14 cellular contexts compared by ENCODE assay signal in genomic region chr19:54371453-54371852, GRCh38. TPM values are rescaled to one million over a fixed set of nuclear protein-coding genes. Genes with fewer than 3 reads are reported as not detected.
A peak's percentile ranks its signal among the peaks of the same experiment; 100 is the strongest.
DNase-seq lines count a peak whose midpoint lies in the region; ATAC-seq and TF ChIP-seq lines count a peak whose summit lies in the region.
"Not testable (repeated sequence)": the region's sequence is repeated elsewhere in the genome, so short reads cannot be mapped to it uniquely, and the experiment has no call there.
"Had no signal": no experiment of that assay in that cellular context is flagged by ENCODE, and none has a peak within 500 bp of the region (broad histone marks: within the 10 kb centered on the region; RNA-seq: fewer than 3 reads in every experiment).

No MANE protein-coding gene starts in this region.

- CTCF ChIA-PET in OCI-LY7 (lab: Charles Lee; ENCODE audit: unreplicated experiment): not testable (repeated sequence)
- CTCF ChIA-PET in activated CD8-positive, alpha-beta T cell treated with anti-CD3 and anti-CD28 coated beads, Interleukin-2, amount 10 ng/mL, durations not matched to agents 7 days and 5 days (lab: Charles Lee): interaction anchor here (6.7 kb wide), 1 partner anchor 18 kb away, joined by 67 read pairs; no protein-coding TSS in a partner anchor

- not testable (repeated sequence) for TF ChIP-seq CTCF in CD14-positive monocyte (IDR thresholded peaks at IDR 0.05); HL-60 (IDR thresholded peaks at IDR 0.05; ENCODE audit: insufficient read depth, low read length); OCI-LY7 (conservative IDR thresholded peaks at IDR 0.05; ENCODE audit: low read length)

- H3K4me3 ChIP-seq in HL-60 (replicated peaks; ENCODE audit: insufficient read depth, low read length); OCI-LY7 (ENCODE audit: low read depth, low read length, poor library complexity, severe bottlenecking): not testable (repeated sequence)

- H3K4me1 Mint-ChIP-seq in CD14-positive monocyte: peaks cover 82% of the 10 kb centered on the region
- peaks cover 74% of the 10 kb centered on the region for H3K4me1 Mint-ChIP-seq in activated CD8-positive, alpha-beta T cell treated with anti-CD3 and anti-CD28 coated beads, Interleukin-2, amount 10 ng/mL, durations not matched to agents 7 days and 5 days (ENCODE audit: low read depth)
- peaks cover 59% of the 10 kb centered on the region for H3K4me1 Mint-ChIP-seq in activated naive CD8-positive, alpha-beta T cell treated with anti-CD3 and anti-CD28 coated beads, Interleukin-2, amount 10 ng/mL, durations not matched to agents 7 days and 5 days
- H3K4me1 Mint-ChIP-seq in naive B cell: peaks cover 37 to 91% (median 64%) of the 10 kb centered on the region in 3 donors
- H3K4me1 Mint-ChIP-seq in stimulated activated naive CD8-positive, alpha-beta T cell treated with anti-CD3 and anti-CD28 coated beads, Interleukin-15, Interleukin-2, amounts not matched to agents 100 ng/mL and 50 ng/mL, for 24 hours (ENCODE audit: low read depth): peaks cover 77% of the 10 kb centered on the region

- ATAC-seq in activated CD8-positive, alpha-beta T cell treated with anti-CD3 and anti-CD28 coated beads, Interleukin-2, amount 10 ng/mL, durations not matched to agents 7 days and 5 days; activated naive CD8-positive, alpha-beta T cell treated with anti-CD3 and anti-CD28 coated beads, Interleukin-2, amount 10 ng/mL, durations not matched to agents 7 days and 5 days (ENCODE audit: low read depth); naive B cell (ENCODE audit: low read depth in 2 of 2): not testable (repeated sequence)

- H3K4me2 ChIP-seq in OCI-LY7 (ENCODE audit: low read length): peak overlapping the region; percentile 42; the same call in 1 of the 2 replicates

- H3K4me3 Mint-ChIP-seq in CD14-positive monocyte (peak overlapping the region in 1 of 2 donors; percentile 58), naive B cell (peak overlapping the region; percentile 65 to 99 (median 92))
- H3K4me3 Mint-ChIP-seq in activated CD8-positive, alpha-beta T cell treated with anti-CD3 and anti-CD28 coated beads, Interleukin-2, amount 10 ng/mL, durations not matched to agents 7 days and 5 days: peak overlapping the region; percentile 6
- H3K4me3 Mint-ChIP-seq in activated naive CD8-positive, alpha-beta T cell treated with anti-CD3 and anti-CD28 coated beads, Interleukin-2, amount 10 ng/mL, durations not matched to agents 7 days and 5 days: peak overlapping the region; percentile 27
- H3K4me3 Mint-ChIP-seq in stimulated activated naive CD8-positive, alpha-beta T cell treated with anti-CD3 and anti-CD28 coated beads, Interleukin-15, Interleukin-2, amounts not matched to agents 100 ng/mL and 50 ng/mL, for 24 hours: not testable (repeated sequence)

- POLR2A ChIA-PET in OCI-LY7 (lab: Charles Lee); activated naive CD8-positive, alpha-beta T cell treated with anti-CD3 and anti-CD28 coated beads, Interleukin-2, amount 10 ng/mL, durations not matched to agents 7 days and 5 days (lab: Charles Lee): not testable (repeated sequence)
- POLR2A ChIA-PET in activated CD8-positive, alpha-beta T cell treated with anti-CD3 and anti-CD28 coated beads, Interleukin-2, amount 10 ng/mL, durations not matched to agents 7 days and 5 days (lab: Charles Lee): interaction anchor here (1.6 kb wide), 1 partner anchor 17 kb away, joined by 4 read pairs; no protein-coding TSS in a partner anchor

- not testable (repeated sequence) for H3K27me3 Mint-ChIP-seq in CD14-positive monocyte (ENCODE audit: low read depth in 3 of 3); activated CD8-positive, alpha-beta T cell treated with anti-CD3 and anti-CD28 coated beads, Interleukin-2, amount 10 ng/mL, durations not matched to agents 7 days and 5 days (ENCODE audit: low read depth); activated naive CD8-positive, alpha-beta T cell treated with anti-CD3 and anti-CD28 coated beads, Interleukin-2, amount 10 ng/mL, durations not matched to agents 7 days and 5 days; naive B cell
- H3K27me3 Mint-ChIP-seq in stimulated activated naive CD8-positive, alpha-beta T cell treated with anti-CD3 and anti-CD28 coated beads, Interleukin-15, Interleukin-2, amounts not matched to agents 100 ng/mL and 50 ng/mL, for 24 hours: peaks cover 11% of the 10 kb centered on the region

- H3K9me3 Mint-ChIP-seq in CD14-positive monocyte; activated CD8-positive, alpha-beta T cell treated with anti-CD3 and anti-CD28 coated beads, Interleukin-2, amount 10 ng/mL, durations not matched to agents 7 days and 5 days (ENCODE audit: insufficient read depth); activated naive CD8-positive, alpha-beta T cell treated with anti-CD3 and anti-CD28 coated beads, Interleukin-2, amount 10 ng/mL, durations not matched to agents 7 days and 5 days; naive B cell; stimulated activated naive CD8-positive, alpha-beta T cell treated with anti-CD3 and anti-CD28 coated beads, Interleukin-15, Interleukin-2, amounts not matched to agents 100 ng/mL and 50 ng/mL, for 24 hours: not testable (repeated sequence)

- peaks cover 37% of the 10 kb centered on the region for H3K4me1 ChIP-seq in OCI-LY7 (ENCODE audit: insufficient read depth, low read length, poor library complexity, severe bottlenecking)

- peak overlapping the region; percentile 97 for H3K27ac ChIP-seq in HL-60 (replicated peaks)
- H3K27ac ChIP-seq in OCI-LY7 (ENCODE audit: low read depth, low read length, poor library complexity, severe bottlenecking): not testable (repeated sequence)

- H3K27me3 ChIP-seq in HL-60 (ENCODE audit: insufficient read depth, poor library complexity, severe bottlenecking): not testable (repeated sequence)

- not testable (repeated sequence) for BruUV-seq in OCI-LY7 (replicated peaks; lab: Mats Ljungman, UMichigan)

- H3K79me2 ChIP-seq in OCI-LY7 (ENCODE audit: insufficient read depth, low read depth, low read length): not testable (repeated sequence)

- DNase-seq in CD14-positive monocyte (ENCODE audit: low spot score); HL-60 (ENCODE audit: low read depth in 1 of 2, low spot score in 1 of 2); OCI-LY7 (ENCODE audit: low spot score); activated CD8-positive, alpha-beta T cell treated with anti-CD3 and anti-CD28 coated beads, Interleukin-2, amount 10 ng/mL, durations not matched to agents 7 days and 5 days; activated naive CD8-positive, alpha-beta T cell treated with anti-CD3 and anti-CD28 coated beads, Interleukin-2, amount 10 ng/mL, durations not matched to agents 7 days and 5 days; naive B cell: not testable (repeated sequence)

- H3K27ac Mint-ChIP-seq in CD14-positive monocyte: peak overlapping the region; percentile 94 to 99 (median 98)
- H3K27ac Mint-ChIP-seq in activated CD8-positive, alpha-beta T cell treated with anti-CD3 and anti-CD28 coated beads, Interleukin-2, amount 10 ng/mL, durations not matched to agents 7 days and 5 days: peak overlapping the region; percentile 65
- not testable (repeated sequence) for H3K27ac Mint-ChIP-seq in activated naive CD8-positive, alpha-beta T cell treated with anti-CD3 and anti-CD28 coated beads, Interleukin-2, amount 10 ng/mL, durations not matched to agents 7 days and 5 days
- peak overlapping the region in 4 of 6 donors; percentile 53 to 95 (median 82) for H3K27ac Mint-ChIP-seq in naive B cell
- peak overlapping the region; percentile 28 for H3K27ac Mint-ChIP-seq in stimulated activated naive CD8-positive, alpha-beta T cell treated with anti-CD3 and anti-CD28 coated beads, Interleukin-15, Interleukin-2, amounts not matched to agents 100 ng/mL and 50 ng/mL, for 24 hours

- not testable (repeated sequence) for H3K9me2 ChIP-seq in OCI-LY7 (ENCODE audit: insufficient read depth, low read length)

- not testable (repeated sequence) for H4K20me1 ChIP-seq in OCI-LY7 (ENCODE audit: insufficient read depth, low read length)

- H3K9me3 ChIP-seq in OCI-LY7 (ENCODE audit: low read length): not testable (repeated sequence)

- H2AFZ ChIP-seq in OCI-LY7 (ENCODE audit: low read length): not testable (repeated sequence)

- intact Hi-C loops in CD14-positive monocyte (cut with micrococcal nuclease): loop anchor here in 1 of 2 donors (5.0 kb wide), 1 partner anchor 164 kb away; no protein-coding TSS in a partner anchor
- intact Hi-C loops in OCI-LY7 (cut with micrococcal nuclease; ENCODE audit: unreplicated experiment): not testable (repeated sequence)

- not testable (repeated sequence) for H3K36me3 ChIP-seq in OCI-LY7 (ENCODE audit: insufficient read depth, low read length)

- H3K36me3 Mint-ChIP-seq in CD14-positive monocyte; activated naive CD8-positive, alpha-beta T cell treated with anti-CD3 and anti-CD28 coated beads, Interleukin-2, amount 10 ng/mL, durations not matched to agents 7 days and 5 days; naive B cell; stimulated activated naive CD8-positive, alpha-beta T cell treated with anti-CD3 and anti-CD28 coated beads, Interleukin-15, Interleukin-2, amounts not matched to agents 100 ng/mL and 50 ng/mL, for 24 hours (ENCODE audit: low read depth): not testable (repeated sequence)
- peaks cover 13% of the 10 kb centered on the region for H3K36me3 Mint-ChIP-seq in activated CD8-positive, alpha-beta T cell treated with anti-CD3 and anti-CD28 coated beads, Interleukin-2, amount 10 ng/mL, durations not matched to agents 7 days and 5 days (ENCODE audit: low read depth)

RNA-seq across cellular contexts. Expression of gene LAIR1, which starts 6.7 kb away (rescaled TPM):
- polyA plus RNA-seq in CD14-positive monocyte: 10 to 100 TPM; 48.0 to 73.8 TPM
- total RNA-seq in OCI-LY7 (2014; rRNA removed; shearing (Covaris generic)): not detected in 2 replicates
- 3.9 and 4.3 TPM in 2 replicates for total RNA-seq in OCI-LY7 (2022)
- 10 to 100 TPM; 92.8 to 97.6 TPM for total RNA-seq in activated CD8-positive, alpha-beta T cell treated with anti-CD3 and anti-CD28 coated beads, Interleukin-2, amount 10 ng/mL, durations not matched to agents 7 days and 5 days
- total RNA-seq in activated naive CD8-positive, alpha-beta T cell treated with anti-CD3 and anti-CD28 coated beads, Interleukin-2, amount 10 ng/mL, durations not matched to agents 7 days and 5 days: 10 to 100 TPM; 75.0 to 79.2 TPM
- polyA plus RNA-seq in naive B cell (ENCODE audit: low read depth in 6 of 6): 100 to 1,000 TPM; 129 to 246 (median 160) TPM
- total RNA-seq: A673, H1, HT1080, MCF 10A, SJSA1 had no signal
- polyA plus RNA-seq: BJ had no signal

RNA-seq across cellular contexts. Expression of gene LILRA4, which starts 32.5 kb away (rescaled TPM):
- polyA plus RNA-seq in CD14-positive monocyte: 1 to 10 TPM; 2.2 to 3.4 TPM
- total RNA-seq in OCI-LY7 (2014; rRNA removed; shearing (Covaris generic)): not detected in 2 replicates
- total RNA-seq in OCI-LY7 (2022): not detected in 2 replicates
- total RNA-seq in activated CD8-positive, alpha-beta T cell treated with anti-CD3 and anti-CD28 coated beads, Interleukin-2, amount 10 ng/mL, durations not matched to agents 7 days and 5 days: not detected
- total RNA-seq in activated naive CD8-positive, alpha-beta T cell treated with anti-CD3 and anti-CD28 coated beads, Interleukin-2, amount 10 ng/mL, durations not matched to agents 7 days and 5 days: not detected
- 10 to 100 TPM in 3 of 6 donors, 1 to 10 TPM in 3; 7.1 to 25.7 (median 10.3) TPM for polyA plus RNA-seq in naive B cell (ENCODE audit: low read depth in 6 of 6)
- total RNA-seq: A673, H1, HT1080, MCF 10A, Right ventricle myocardium inferior, SJSA1 had no signal
- polyA plus RNA-seq: BJ, H1 had no signal

RNA-seq across cellular contexts. Expression of gene TTYH1, which starts 43.8 kb away (rescaled TPM):
- polyA plus RNA-seq in CD14-positive monocyte (not detected), naive B cell (ENCODE audit: low read depth in 6 of 6) (under 1 TPM in 3 of 6 donors, not detected in 3; 0.06 to 0.09 (median 0.08) TPM)
- total RNA-seq in OCI-LY7 (2014; rRNA removed; shearing (Covaris generic)): not detected in 2 replicates
- total RNA-seq in OCI-LY7 (2022): 0.53 TPM in 1 of 2 replicates, not detected in the other
- 1 to 10 TPM in 1 of 2 experiments, under 1 TPM in 1; 0.99 to 1.3 TPM for total RNA-seq in activated CD8-positive, alpha-beta T cell treated with anti-CD3 and anti-CD28 coated beads, Interleukin-2, amount 10 ng/mL, durations not matched to agents 7 days and 5 days
- total RNA-seq in activated naive CD8-positive, alpha-beta T cell treated with anti-CD3 and anti-CD28 coated beads, Interleukin-2, amount 10 ng/mL, durations not matched to agents 7 days and 5 days: 1 to 10 TPM; 1.1 to 1.9 TPM
- total RNA-seq: HT1080, MCF 10A, SJSA1 had no signal
- polyA plus RNA-seq: BJ had no signal

RNA-seq across cellular contexts. Expression of gene LILRA5, which starts 58.5 kb away (rescaled TPM):
- polyA plus RNA-seq in CD14-positive monocyte: 100 to 1,000 TPM; 516 to 580 TPM
- total RNA-seq in OCI-LY7 (2014; rRNA removed; shearing (Covaris generic)): not detected in 2 replicates
- not detected in 2 replicates for total RNA-seq in OCI-LY7 (2022)
- total RNA-seq in activated CD8-positive, alpha-beta T cell treated with anti-CD3 and anti-CD28 coated beads, Interleukin-2, amount 10 ng/mL, durations not matched to agents 7 days and 5 days: not detected
- total RNA-seq in activated naive CD8-positive, alpha-beta T cell treated with anti-CD3 and anti-CD28 coated beads, Interleukin-2, amount 10 ng/mL, durations not matched to agents 7 days and 5 days: not detected
- 1 to 10 TPM in 1 of 6 donors, under 1 TPM in 3, not detected in 2; 0.29 to 1.1 (median 0.76) TPM for polyA plus RNA-seq in naive B cell (ENCODE audit: low read depth in 6 of 6)
- total RNA-seq: A673, H1, HT1080, MCF 10A, SJSA1 had no signal
- polyA plus RNA-seq: BJ, H1 had no signal

Comparison
In these comparisons a context has a peak if more than half of its experiments do, and no peak if none do; other contexts are left out.
1. RNA of gene LAIR1, which starts 6.7 kb away (total RNA-seq): 92.8 to 97.6 TPM in activated CD8-positive, alpha-beta T cell treated with anti-CD3 and anti-CD28 coated beads, Interleukin-2, amount 10 ng/mL, durations not matched to agents 7 days and 5 days and 75.0 to 79.2 TPM in activated naive CD8-positive, alpha-beta T cell treated with anti-CD3 and anti-CD28 coated beads, Interleukin-2, amount 10 ng/mL, durations not matched to agents 7 days and 5 days; 3.9 to 4.3 TPM in OCI-LY7; every median in the first group is over 10 times any median in the second.